Comparison of ENCODE assay signal across 26 cellular contexts in genomic region chr1:19560480-19560879, GRCh38.
DNase-seq lines count a peak whose midpoint lies in the region; ATAC-seq, FAIRE-seq and TF ChIP-seq lines count a peak whose summit lies in the region.
"Had no signal": no experiment of that assay in that cellular context is flagged by ENCODE, and none has a peak within 500 bp of the region (broad histone marks: within the 10 kb centered on the region; RNA-seq: fewer than 3 reads in every experiment).

No MANE protein-coding gene starts in this region.

- H4K20me1 ChIP-seq in GM23248 (ENCODE audit: insufficient read depth) = no peaks in the 10 kb centered on the region
- no peaks in the 10 kb centered on the region for H4K20me1 ChIP-seq in K562 (replicated peaks; ENCODE audit: control insufficient read depth, insufficient read depth, low read length)
- no peaks in the 10 kb centered on the region for H4K20me1 ChIP-seq in smooth muscle cell (ENCODE audit: low read depth)
- H4K20me1 ChIP-seq: BLaER1 treated with 17β-estradiol and CSF1 and Interleukin-3, amounts not matched to agents 10 nM and 100 nM had no signal

- H3K36me3 ChIP-seq in GM23248 (ENCODE audit: low read depth) = no peaks in the 10 kb centered on the region
- H3K36me3 ChIP-seq in K562 (ENCODE audit: control insufficient read depth, insufficient read depth, low read length) = no peaks in the 10 kb centered on the region
- no peaks in the 10 kb centered on the region for H3K36me3 ChIP-seq in smooth muscle cell (ENCODE audit: low read depth)
- H3K36me3 ChIP-seq: BLaER1 treated with 17β-estradiol and CSF1 and Interleukin-3, amounts not matched to agents 10 nM and 100 nM had no signal

- H2AFZ ChIP-seq in GM23248 (no peak overlapping the region), K562 (ENCODE audit: low read depth, low read length) (no peak overlapping the region), smooth muscle cell (ENCODE audit: low read depth) (no peak overlapping the region)

- BruUV-seq in K562 (replicated peaks; lab: Mats Ljungman, UMichigan) = no TSS peak

- in situ Hi-C loops in GM23248 (cut with MboI) (no loop called here), K562 (cut with MboI) (no loop called here)

- H3K4me1 ChIP-seq in GM23248 (ENCODE audit: insufficient read depth) (peaks cover 48% of the 10 kb centered on the region), K562 (replicated peaks in 1 of 2; ENCODE audit: control insufficient read depth in 2 of 2, insufficient read depth in 2 of 2, low read length in 2 of 2) (peaks cover 0 to 4% of the 10 kb centered on the region in 2 experiments; a peak in 2 of 5 replicates), smooth muscle cell (ENCODE audit: low read depth) (no peaks in the 10 kb centered on the region)
- H3K4me1 ChIP-seq: A549; BLaER1 treated with 17β-estradiol and CSF1 and Interleukin-3, amounts not matched to agents 10 nM and 100 nM had no signal

- no peak for FAIRE-seq in K562 (lab: Jason Lieb, UNC)
- FAIRE-seq: A549, GM12878, GM12892, GM18507 had no signal

- no peaks in the 10 kb centered on the region for H3K9me2 ChIP-seq in GM23248 (ENCODE audit: insufficient read depth)

- no peaks in the 10 kb centered on the region for H3K9me3 ChIP-seq in GM23248 (ENCODE audit: low read depth)
- no peaks in the 10 kb centered on the region for H3K9me3 ChIP-seq in K562 (replicated peaks; ENCODE audit: control insufficient read depth, insufficient read depth, low read depth, low read length)
- H3K9me3 ChIP-seq in smooth muscle cell (replicated peaks; ENCODE audit: low read depth) = no peaks in the 10 kb centered on the region
- H3K9me3 ChIP-seq: A549; BLaER1 treated with 17β-estradiol and CSF1 and Interleukin-3, amounts not matched to agents 10 nM and 100 nM had no signal

- CTCF ChIA-PET in K562 (lab: Yijun Ruan, JAX; ENCODE audit: low intra/inter-chr PET ratio) = interaction anchor here (0.6 kb wide), 1 partner anchor 10 kb away, joined by 3 read pairs; no protein-coding TSS in a partner anchor

- H3K9ac ChIP-seq in GM23248 = peak overlapping the region; percentile 53
- no peak overlapping the region for H3K9ac ChIP-seq in K562 (ENCODE audit: insufficient read depth in 1 of 2, low read depth in 2 of 2, low read length in 2 of 2)
- H3K9ac ChIP-seq in smooth muscle cell (ENCODE audit: low read depth) = no peak overlapping the region
- H3K9ac ChIP-seq: BLaER1 treated with 17β-estradiol and CSF1 and Interleukin-3, amounts not matched to agents 10 nM and 100 nM had no signal

- POLR2A ChIA-PET in K562 (lab: Yijun Ruan, JAX) = interaction anchor here (1.6 kb wide), 1 partner anchor 11 kb away, joined by 3 read pairs; no protein-coding TSS in a partner anchor

- H3K4me2 ChIP-seq in GM23248 (ENCODE audit: unreplicated experiment) (no peak overlapping the region), K562 (ENCODE audit: insufficient read depth, low read length) (no peak overlapping the region), smooth muscle cell (no peak overlapping the region)
- H3K4me2 ChIP-seq: A549; BLaER1 treated with 17β-estradiol and CSF1 and Interleukin-3, amounts not matched to agents 10 nM and 100 nM had no signal

- ATAC-seq in K562 (no peak), GM21528 (IDR thresholded peaks at IDR 0.05; ENCODE audit: low FRiP score, unreplicated experiment) (no peak), HG03097 (IDR thresholded peaks at IDR 0.05; ENCODE audit: low FRiP score, unreplicated experiment) (no peak)
- ATAC-seq: A549, GM12878 had no signal

- H3K4me3 ChIP-seq in GM23248 (no peak overlapping the region), K562 (no peak overlapping the region), smooth muscle cell (no peak overlapping the region)
- H3K4me3 ChIP-seq: A549; BLaER1 treated with 17β-estradiol and CSF1 and Interleukin-3, amounts not matched to agents 10 nM and 100 nM; GM12878 had no signal

- no peaks in the 10 kb centered on the region for H3K9me1 ChIP-seq in K562 (ENCODE audit: control insufficient read depth, insufficient read depth, low read length)

- H3K27me3 ChIP-seq in GM23248 (replicated peaks; ENCODE audit: insufficient read depth) = no peaks in the 10 kb centered on the region
- H3K27me3 ChIP-seq in K562 (ENCODE audit: control insufficient read depth in 2 of 2, insufficient read depth in 2 of 2, low read length in 2 of 2) = peaks cover 25 to 38% of the 10 kb centered on the region in 2 experiments
- H3K27me3 ChIP-seq in smooth muscle cell (ENCODE audit: low read depth) = no peaks in the 10 kb centered on the region
- H3K27me3 ChIP-seq: BLaER1 treated with 17β-estradiol and CSF1 and Interleukin-3, amounts not matched to agents 10 nM and 100 nM had no signal

- WGBS in GM23248 (ENCODE audit: low coverage in 1 of 2, low lambda C conversion rate in 2 of 2, missing lambda C conversion rate in 2 of 2), 2 experiments = 70 to 77% methylated on average over 4 of the region's 4 CpGs
- WGBS in K562 (ENCODE audit: insufficient coverage, low coverage, missing lambda C conversion rate) = 44% methylated on average over 4 of the region's 4 CpGs
- WGBS in smooth muscle cell (ENCODE audit: low lambda C conversion rate) = 100% methylated on average over 4 of the region's 4 CpGs

- no peak for TF ChIP-seq EP300 in K562 (IDR thresholded peaks at IDR 0.05; ENCODE audit: low read length)

- intact Hi-C loops in K562 (cut with micrococcal nuclease) = no loop called here

- peaks cover 43% of the 10 kb centered on the region for H3F3A ChIP-seq in GM23248 (ENCODE audit: insufficient read depth)
- no peaks in the 10 kb centered on the region for H3F3A ChIP-seq in smooth muscle cell (ENCODE audit: low read depth)

- TF ChIP-seq CTCF in VCaP (conservative IDR thresholded peaks at IDR 0.05) (no peak), K562 (IDR thresholded peaks at IDR 0.05 in 2 of 3, conservative IDR thresholded peaks at IDR 0.05 in 1 of 3; ENCODE audit: insufficient read depth in 2 of 3, low read depth in 1 of 3, low read length in 3 of 3) (no peak), smooth muscle cell (IDR thresholded peaks at IDR 0.05; ENCODE audit: borderline replicate concordance, insufficient read depth, poor library complexity, severe bottlenecking) (no peak)

- DNase-seq in GM23248 = no peak
- DNase-seq in K562 (ENCODE audit: extremely low read depth in 1 of 4, low spot score in 3 of 4) = no peak
- DNase-seq in smooth muscle cell (lab: John Stamatoyannopoulos, UW; ENCODE audit: unreplicated experiment) = no peak
- no peak for DNase-seq in SHP77 (lab: John Stamatoyannopoulos, UW)
- DNase-seq in HuH-7 (ENCODE audit: low spot score) = no peak
- DNase-seq: AML-193; CD4-positive, alpha-beta memory T cell; CD4-positive, CD25-positive, alpha-beta regulatory T cell; CD8-positive, alpha-beta memory T cell; COR-L47; DMS 273 treated with DMSO at 0.1 percent for 48 hours; DMS153; DMS53; DMS79; DND-41; EL; GDM1 had no signal

- H3K79me2 ChIP-seq in GM23248 (ENCODE audit: insufficient read depth) (no peaks in the 10 kb centered on the region), K562 (ENCODE audit: control insufficient read depth, insufficient read depth, low read length) (no peaks in the 10 kb centered on the region), smooth muscle cell (ENCODE audit: low read depth) (no peaks in the 10 kb centered on the region)

- H3K27ac ChIP-seq in GM23248 (peak overlapping the region; percentile 83), VCaP (peak overlapping the region; percentile 20), K562 (ENCODE audit: extremely low read depth, low read depth, low read length) (no peak overlapping the region), smooth muscle cell (ENCODE audit: low read depth) (peak overlapping the region; percentile 76)
- H3K27ac ChIP-seq: 22Rv1; A549; BLaER1 treated with 17β-estradiol and CSF1 and Interleukin-3, amounts not matched to agents 10 nM and 100 nM had no signal

- TF ChIP-seq RAD21 in K562 (CRISPR knock-in tag; conservative IDR thresholded peaks at IDR 0.05 in 1 of 2, IDR thresholded peaks at IDR 0.05 in 1 of 2) = no peak

- no peak for TF ChIP-seq POLR2A in K562 (conservative IDR thresholded peaks at IDR 0.05)

TF ChIP-seq in K562, 482 proteins besides CTCF, POLR2A, EP300 and RAD21:
- TF ChIP-seq SLC30A9 (CRISPR knock-in tag; IDR thresholded peaks at IDR 0.05) (no peak), NFIC (IDR thresholded peaks at IDR 0.05) (peak; percentile 52), ZNF253 (CRISPR knock-in tag; conservative IDR thresholded peaks at IDR 0.05) (no peak)
